ENCODE assay signal across 11 cellular contexts in genomic region chr15:25543156-25543555, GRCh38.
DNase-seq lines count a peak whose midpoint lies in the region; ATAC-seq and TF ChIP-seq lines count a peak whose summit lies in the region.
"Had no signal": no experiment of that assay in that cellular context is flagged by ENCODE, and none has a peak within 500 bp of the region (broad histone marks: within the 10 kb centered on the region; RNA-seq: fewer than 3 reads in every experiment).

No MANE protein-coding gene starts in this region.

- H4K20me1 ChIP-seq in IMR-90 (ENCODE audit: insufficient read depth, low read length), result no peaks in the 10 kb centered on the region

- BruUV-seq in IMR-90 (replicated peaks; lab: Mats Ljungman, UMichigan), result no TSS peak

- H3K18ac ChIP-seq in IMR-90 (ENCODE audit: low read depth, low read length), result no peak overlapping the region

- H4K91ac ChIP-seq in IMR-90 (ENCODE audit: insufficient read depth, low read depth, low read length), result no peak overlapping the region

- H3K4me3 ChIP-seq in IMR-90 (ENCODE audit: insufficient read depth, low read depth, low read length) (no peak overlapping the region), stomach smooth muscle (ENCODE audit: low read length in 2 of 2) (peak overlapping the region in 1 of 2 donors; percentile 35)

- no peak overlapping the region for H2BK20ac ChIP-seq in IMR-90 (ENCODE audit: low read depth, low read length)

- H3K36me3 Mint-ChIP-seq in brain, result no peaks in the 10 kb centered on the region
- no peaks in the 10 kb centered on the region for H3K36me3 Mint-ChIP-seq in activated naive CD4-positive, alpha-beta T cell treated with anti-CD3 and anti-CD28 coated beads, Interleukin-2, amount 50 U/mL, for 72 hours

- dilution Hi-C loops in IMR-90 (cut with HindIII; ENCODE audit: low sequenced_read_pairs, unreplicated experiment), result no loop called here

- H3K79me1 ChIP-seq in IMR-90 (ENCODE audit: low read depth in 1 of 2, low read length in 2 of 2), result no peaks in the 10 kb centered on the region

- H3K27me3 Mint-ChIP-seq in brain, result no peaks in the 10 kb centered on the region
- H3K27me3 Mint-ChIP-seq: activated T-helper 17 cell treated with anti-CD3 and anti-CD28 coated beads, Interleukin-2, amount 50 U/mL, for 72 hours had no signal

- H2BK15ac ChIP-seq in IMR-90 (ENCODE audit: low read depth, low read length), result no peak overlapping the region

- H3K36me3 ChIP-seq in IMR-90 (ENCODE audit: control insufficient read depth, insufficient read depth, low read length), result no peaks in the 10 kb centered on the region
- H3K36me3 ChIP-seq in stomach smooth muscle (ENCODE audit: control insufficient read depth in 2 of 2, insufficient read depth in 2 of 2, low read length in 2 of 2), result no peaks in the 10 kb centered on the region

- no peak for TF ChIP-seq POLR2A in IMR-90 (IDR thresholded peaks at IDR 0.05; ENCODE audit: low read depth, low read length)

- WGBS in IMR-90 (ENCODE audit: extremely low coverage in 2 of 2, insufficient read length in 1 of 2), 2 experiments, result no CpG with 5 or more reads among the region's 1 CpG

- no peak overlapping the region for H2AFZ ChIP-seq in IMR-90 (replicated peaks; ENCODE audit: low read length, poor library complexity)

- in situ Hi-C loops in IMR-90 (cut with MboI; ENCODE audit: low sequenced_read_pairs), result no loop called here

- no peak overlapping the region for H3K27ac ChIP-seq in IMR-90 (ENCODE audit: insufficient read depth, low read length)
- H3K27ac ChIP-seq in stomach smooth muscle (ENCODE audit: low read length), result peak overlapping the region; percentile 53

- H3K27ac Mint-ChIP-seq in brain, result peak overlapping the region in 4 of 5 experiments; percentile 71 to 93 (median 78)
- H3K27ac Mint-ChIP-seq in activated naive CD4-positive, alpha-beta T cell treated with anti-CD3 and anti-CD28 coated beads, Interleukin-2, amount 50 U/mL, for 72 hours, result no peak overlapping the region
- H3K27ac Mint-ChIP-seq: activated T-helper 17 cell treated with anti-CD3 and anti-CD28 coated beads, Interleukin-2, amount 50 U/mL, for 72 hours had no signal

- H4K8ac ChIP-seq in IMR-90 (ENCODE audit: low read depth in 2 of 2, low read length in 2 of 2), result no peak overlapping the region

- no peak overlapping the region for H3K4me2 ChIP-seq in IMR-90 (ENCODE audit: low read depth, low read length)

- intact Hi-C loops in IMR-90 (cut with micrococcal nuclease), result no loop called here

- CTCF ChIA-PET in IMR-90 (lab: Yijun Ruan, JAX), result interaction anchor here (0.6 kb wide), 1 partner anchor 542 kb away, joined by 4 read pairs; no protein-coding TSS in a partner anchor

- no peaks in the 10 kb centered on the region for H3K4me1 ChIP-seq in IMR-90 (ENCODE audit: control insufficient read depth, insufficient read depth, low read length)
- peaks cover 34% of the 10 kb centered on the region for H3K4me1 ChIP-seq in stomach smooth muscle (ENCODE audit: control insufficient read depth, insufficient read depth, low read length)

- ATAC-seq in IMR-90 (ENCODE audit: low read depth), result no peak
- no peak for ATAC-seq in activated naive CD4-positive, alpha-beta T cell treated with anti-CD3 and anti-CD28 coated beads, Interleukin-2, amount 50 U/mL, for 72 hours
- ATAC-seq: activated T-helper 17 cell treated with anti-CD3 and anti-CD28 coated beads, Interleukin-2, amount 50 U/mL, for 72 hours had no signal

- no peak overlapping the region for H3K56ac ChIP-seq in IMR-90 (ENCODE audit: extremely low read depth, insufficient read depth, low read length)

- TF ChIP-seq CTCF in IMR-90 (conservative IDR thresholded peaks at IDR 0.05; ENCODE audit: low read depth, low read length), result no peak
- no peak for TF ChIP-seq CTCF in brain (conservative IDR thresholded peaks at IDR 0.05)

- no peaks in the 10 kb centered on the region for H3K9me3 Mint-ChIP-seq in brain
- H3K9me3 Mint-ChIP-seq in activated naive CD4-positive, alpha-beta T cell treated with anti-CD3 and anti-CD28 coated beads, Interleukin-2, amount 50 U/mL, for 72 hours, result no peaks in the 10 kb centered on the region
- H3K9me3 Mint-ChIP-seq: activated T-helper 17 cell treated with anti-CD3 and anti-CD28 coated beads, Interleukin-2, amount 50 U/mL, for 72 hours had no signal

- H3K9ac ChIP-seq in IMR-90 (ENCODE audit: low read depth, low read length), result no peak overlapping the region
- no peak overlapping the region for H3K9ac ChIP-seq in stomach smooth muscle (ENCODE audit: low read length in 2 of 2)

- TF ChIP-seq RAD21 in IMR-90 (IDR thresholded peaks at IDR 0.05; ENCODE audit: low read length), result no peak

- H3K9me1 ChIP-seq in IMR-90 (ENCODE audit: insufficient read depth, low read length), result no peaks in the 10 kb centered on the region

- no peak overlapping the region for H2BK120ac ChIP-seq in IMR-90 (ENCODE audit: low read depth, low read length)

- H3K4ac ChIP-seq in IMR-90 (ENCODE audit: low read depth, low read length), result no peak overlapping the region

- no peak overlapping the region for H2AK5ac ChIP-seq in IMR-90 (ENCODE audit: low read depth, low read length)

- no peaks in the 10 kb centered on the region for H3K27me3 ChIP-seq in IMR-90 (ENCODE audit: control insufficient read depth, insufficient read depth, low read length)
- no peaks in the 10 kb centered on the region for H3K27me3 ChIP-seq in stomach smooth muscle (ENCODE audit: control insufficient read depth in 1 of 2, insufficient read depth in 2 of 2, low read length in 2 of 2)

- H4K5ac ChIP-seq in IMR-90 (ENCODE audit: low read depth, low read length), result no peak overlapping the region

- H2AK9ac ChIP-seq in IMR-90 (replicated peaks; ENCODE audit: low read depth, low read length, poor library complexity), result no peak overlapping the region

- POLR2A ChIA-PET in IMR-90 (lab: Charles Lee; ENCODE audit: unreplicated experiment), result no interaction called here

- H3K9me3 ChIP-seq in IMR-90 (ENCODE audit: control insufficient read depth, insufficient read depth, low read length) (no peaks in the 10 kb centered on the region), stomach smooth muscle (ENCODE audit: control insufficient read depth in 2 of 2, low read length in 2 of 2) (no peaks in the 10 kb centered on the region)

- H2BK5ac ChIP-seq in IMR-90 (ENCODE audit: low read depth, low read length, poor library complexity, severe bottlenecking), result no peak overlapping the region

- DNase-seq in IMR-90 (peak; percentile 39), inferior parietal cortex (ENCODE audit: extremely low spot score) (peak; percentile 86), NCI-H774 (lab: John Stamatoyannopoulos, UW) (no peak), dermis blood vessel endothelial cell (no peak)
- DNase-seq in activated naive CD4-positive, alpha-beta T cell treated with anti-CD3 and anti-CD28 coated beads, Interleukin-2, amount 50 U/mL, for 72 hours (ENCODE audit: low spot score in 2 of 2), result no peak
- no peak for DNase-seq in stimulated activated CD4-positive, alpha-beta T cell treated with anti-CD3 and anti-CD28 coated beads, Interleukin-12 subunit alpha, Interleukin-12 subunit beta, amount 100 ng/mL, for 4 hours
- DNase-seq: stimulated activated CD4-positive, alpha-beta T cell treated with anti-CD3 and anti-CD28 coated beads, Interleukin-2, amount 100 ng/mL, for 24 hours; T-helper 2 cell had no signal

- H3K4me1 Mint-ChIP-seq in brain, result peaks cover 27% of the 10 kb centered on the region

- no peak overlapping the region for H3K23ac ChIP-seq in IMR-90 (ENCODE audit: low read depth, low read length)

- H3K4me3 Mint-ChIP-seq in brain, result peak overlapping the region in 1 of 5 experiments; percentile 28
- H3K4me3 Mint-ChIP-seq: activated T-helper 17 cell treated with anti-CD3 and anti-CD28 coated beads, Interleukin-2, amount 50 U/mL, for 72 hours had no signal

- no peak overlapping the region for H3K14ac ChIP-seq in IMR-90 (replicated peaks; ENCODE audit: low read depth, low read length)

TF ChIP-seq in IMR-90, 13 proteins besides CTCF, POLR2A, EP300 and RAD21:
- TF ChIP-seq FOS (IDR thresholded peaks at IDR 0.05; ENCODE audit: low read depth, low read length), result no peak
- TF ChIP-seq USF2 (IDR thresholded peaks at IDR 0.05; ENCODE audit: low read depth, low read length), result no peak
- no peak for TF ChIP-seq SMC3 (IDR thresholded peaks at IDR 0.05; ENCODE audit: low read depth, low read length)
- no peak for TF ChIP-seq RFX5 (IDR thresholded peaks at IDR 0.05; ENCODE audit: low read depth, low read length)
- TF ChIP-seq BHLHE40 (IDR thresholded peaks at IDR 0.05; ENCODE audit: low read depth, low read length), result no peak
- TF ChIP-seq CHD1 (IDR thresholded peaks at IDR 0.05; ENCODE audit: low read depth, low read length), result no peak
- TF ChIP-seq CEBPB (IDR thresholded peaks at IDR 0.05; ENCODE audit: low read depth, low read length), result no peak
- TF ChIP-seq NFE2L2 (IDR thresholded peaks at IDR 0.05; ENCODE audit: low read depth, low read length), result no peak
- TF ChIP-seq MAFK (IDR thresholded peaks at IDR 0.05; ENCODE audit: low read depth, low read length), result no peak
- TF ChIP-seq MAZ (IDR thresholded peaks at IDR 0.05; ENCODE audit: borderline replicate concordance, low read depth, low read length), result no peak
- no peak for TF ChIP-seq MXI1 (IDR thresholded peaks at IDR 0.05; ENCODE audit: borderline replicate concordance, low read depth, low read length)
- no peak for TF ChIP-seq ELK1 (IDR thresholded peaks at IDR 0.05; ENCODE audit: borderline replicate concordance, low read depth, low read length)
- no peak for TF ChIP-seq RCOR1 (IDR thresholded peaks at IDR 0.05; ENCODE audit: insufficient replicate concordance, low read length)

Comparison
In these comparisons a context has a peak if more than half of its experiments do, and no peak if none do; other contexts are left out.
1. DNase-seq: peak in IMR-90 (single experiment) and inferior parietal cortex (single experiment); none in activated naive CD4-positive, alpha-beta T cell treated with anti-CD3 and anti-CD28 coated beads, Interleukin-2, amount 50 U/mL, for 72 hours (0 of 2), NCI-H774 (single experiment), dermis blood vessel endothelial cell (single experiment) and stimulated activated CD4-positive, alpha-beta T cell treated with anti-CD3 and anti-CD28 coated beads, Interleukin-12 subunit alpha, Interleukin-12 subunit beta, amount 100 ng/mL, for 4 hours (single experiment).
2. H3K27ac Mint-ChIP-seq: peak in brain (4 of 5); none in activated naive CD4-positive, alpha-beta T cell treated with anti-CD3 and anti-CD28 coated beads, Interleukin-2, amount 50 U/mL, for 72 hours (0 of 2).